2 cellular contexts compared by ENCODE assay signal in the genomic region with DNA sequence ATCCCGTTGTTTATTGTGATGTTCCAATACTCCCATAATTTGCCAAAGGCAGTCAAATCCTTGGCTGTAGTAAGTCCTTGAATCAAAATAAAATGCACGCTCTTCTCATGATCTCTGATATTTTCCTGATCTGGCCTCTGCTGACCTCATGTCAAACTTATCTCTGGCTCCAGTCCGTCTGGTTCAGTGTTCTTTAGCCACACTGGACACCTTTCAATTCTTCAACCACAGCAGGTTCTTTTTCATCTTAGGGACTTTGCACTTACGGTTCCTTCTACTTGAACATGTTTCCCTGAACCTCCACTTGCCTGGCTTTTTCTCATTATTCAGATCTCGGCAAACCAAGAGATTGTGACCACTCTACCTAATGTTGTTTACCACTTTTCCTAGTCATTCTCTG.
TF ChIP-seq lines count a peak whose summit lies in the region.

No MANE protein-coding gene starts in this region.

TF ChIP-seq in liver, 16 proteins besides CTCF, POLR2A, EP300 and RAD21:
- TF ChIP-seq JUND (IDR thresholded peaks at IDR 0.05), result no peak
- TF ChIP-seq FOXA2 (IDR thresholded peaks at IDR 0.05), result no peak
- peak; percentile 31 to 37 for TF ChIP-seq HNF4A (conservative IDR thresholded peaks at IDR 0.05)
- no peak for TF ChIP-seq ATF3 (IDR thresholded peaks at IDR 0.05)
- TF ChIP-seq TAF1 (conservative IDR thresholded peaks at IDR 0.05), result no peak
- TF ChIP-seq FOXA1 (IDR thresholded peaks at IDR 0.05), result no peak
- no peak for TF ChIP-seq NR2F2 (IDR thresholded peaks at IDR 0.05)
- TF ChIP-seq EGR1 (IDR thresholded peaks at IDR 0.05; ENCODE audit: low read depth in 2 of 2), result no peak
- TF ChIP-seq RXRA (IDR thresholded peaks at IDR 0.05), result peak; percentile 45 to 54
- TF ChIP-seq, protein P1, sequence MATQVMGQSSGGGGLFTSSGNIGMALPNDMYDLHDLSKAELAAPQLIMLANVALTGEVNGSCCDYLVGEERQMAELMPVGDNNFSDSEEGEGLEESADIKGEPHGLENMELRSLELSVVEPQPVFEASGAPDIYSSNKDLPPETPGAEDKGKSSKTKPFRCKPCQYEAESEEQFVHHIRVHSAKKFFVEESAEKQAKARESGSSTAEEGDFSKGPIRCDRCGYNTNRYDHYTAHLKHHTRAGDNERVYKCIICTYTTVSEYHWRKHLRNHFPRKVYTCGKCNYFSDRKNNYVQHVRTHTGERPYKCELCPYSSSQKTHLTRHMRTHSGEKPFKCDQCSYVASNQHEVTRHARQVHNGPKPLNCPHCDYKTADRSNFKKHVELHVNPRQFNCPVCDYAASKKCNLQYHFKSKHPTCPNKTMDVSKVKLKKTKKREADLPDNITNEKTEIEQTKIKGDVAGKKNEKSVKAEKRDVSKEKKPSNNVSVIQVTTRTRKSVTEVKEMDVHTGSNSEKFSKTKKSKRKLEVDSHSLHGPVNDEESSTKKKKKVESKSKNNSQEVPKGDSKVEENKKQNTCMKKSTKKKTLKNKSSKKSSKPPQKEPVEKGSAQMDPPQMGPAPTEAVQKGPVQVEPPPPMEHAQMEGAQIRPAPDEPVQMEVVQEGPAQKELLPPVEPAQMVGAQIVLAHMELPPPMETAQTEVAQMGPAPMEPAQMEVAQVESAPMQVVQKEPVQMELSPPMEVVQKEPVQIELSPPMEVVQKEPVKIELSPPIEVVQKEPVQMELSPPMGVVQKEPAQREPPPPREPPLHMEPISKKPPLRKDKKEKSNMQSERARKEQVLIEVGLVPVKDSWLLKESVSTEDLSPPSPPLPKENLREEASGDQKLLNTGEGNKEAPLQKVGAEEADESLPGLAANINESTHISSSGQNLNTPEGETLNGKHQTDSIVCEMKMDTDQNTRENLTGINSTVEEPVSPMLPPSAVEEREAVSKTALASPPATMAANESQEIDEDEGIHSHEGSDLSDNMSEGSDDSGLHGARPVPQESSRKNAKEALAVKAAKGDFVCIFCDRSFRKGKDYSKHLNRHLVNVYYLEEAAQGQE (IDR thresholded peaks at IDR 0.05), result no peak
- no peak for TF ChIP-seq ZBTB33 (IDR thresholded peaks at IDR 0.05)

TF ChIP-seq in HepG2, 621 proteins besides CTCF, POLR2A, EP300 and RAD21:
- TF ChIP-seq ZBTB7A (CRISPR knock-in tag; IDR thresholded peaks at IDR 0.05) (no peak), FLYWCH1 (CRISPR knock-in tag; IDR thresholded peaks at IDR 0.05) (no peak), HNRNPUL1 (IDR thresholded peaks at IDR 0.05; ENCODE audit: low read depth, low read length) (no peak), MAFF (IDR thresholded peaks at IDR 0.05; ENCODE audit: low read depth, low read length) (no peak), RARA (CRISPR knock-in tag; IDR thresholded peaks at IDR 0.05) (no peak), BORCS8-MEF2B (CRISPR knock-in tag; IDR thresholded peaks at IDR 0.05) (no peak), ZNF720 (CRISPR knock-in tag; IDR thresholded peaks at IDR 0.05) (no peak), ADNP (CRISPR knock-in tag; IDR thresholded peaks at IDR 0.05) (no peak), KAT8 (CRISPR knock-in tag; IDR thresholded peaks at IDR 0.05) (no peak), ETV6 (CRISPR knock-in tag; conservative IDR thresholded peaks at IDR 0.05) (no peak), PRDM4 (CRISPR knock-in tag; IDR thresholded peaks at IDR 0.05; ENCODE audit: borderline replicate concordance) (no peak), ZNF816 (CRISPR knock-in tag; IDR thresholded peaks at IDR 0.05; ENCODE audit: borderline replicate concordance) (no peak), HBP1 (CRISPR knock-in tag; IDR thresholded peaks at IDR 0.05; ENCODE audit: low read depth) (no peak), SIN3B (IDR thresholded peaks at IDR 0.05; ENCODE audit: low read length) (no peak)
- TF ChIP-seq, protein P2, sequence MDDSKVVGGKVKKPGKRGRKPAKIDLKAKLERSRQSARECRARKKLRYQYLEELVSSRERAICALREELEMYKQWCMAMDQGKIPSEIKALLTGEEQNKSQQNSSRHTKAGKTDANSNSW (CRISPR knock-in tag; IDR thresholded peaks at IDR 0.05; ENCODE audit: borderline replicate concordance), result no peak
- TF ChIP-seq, protein P3, sequence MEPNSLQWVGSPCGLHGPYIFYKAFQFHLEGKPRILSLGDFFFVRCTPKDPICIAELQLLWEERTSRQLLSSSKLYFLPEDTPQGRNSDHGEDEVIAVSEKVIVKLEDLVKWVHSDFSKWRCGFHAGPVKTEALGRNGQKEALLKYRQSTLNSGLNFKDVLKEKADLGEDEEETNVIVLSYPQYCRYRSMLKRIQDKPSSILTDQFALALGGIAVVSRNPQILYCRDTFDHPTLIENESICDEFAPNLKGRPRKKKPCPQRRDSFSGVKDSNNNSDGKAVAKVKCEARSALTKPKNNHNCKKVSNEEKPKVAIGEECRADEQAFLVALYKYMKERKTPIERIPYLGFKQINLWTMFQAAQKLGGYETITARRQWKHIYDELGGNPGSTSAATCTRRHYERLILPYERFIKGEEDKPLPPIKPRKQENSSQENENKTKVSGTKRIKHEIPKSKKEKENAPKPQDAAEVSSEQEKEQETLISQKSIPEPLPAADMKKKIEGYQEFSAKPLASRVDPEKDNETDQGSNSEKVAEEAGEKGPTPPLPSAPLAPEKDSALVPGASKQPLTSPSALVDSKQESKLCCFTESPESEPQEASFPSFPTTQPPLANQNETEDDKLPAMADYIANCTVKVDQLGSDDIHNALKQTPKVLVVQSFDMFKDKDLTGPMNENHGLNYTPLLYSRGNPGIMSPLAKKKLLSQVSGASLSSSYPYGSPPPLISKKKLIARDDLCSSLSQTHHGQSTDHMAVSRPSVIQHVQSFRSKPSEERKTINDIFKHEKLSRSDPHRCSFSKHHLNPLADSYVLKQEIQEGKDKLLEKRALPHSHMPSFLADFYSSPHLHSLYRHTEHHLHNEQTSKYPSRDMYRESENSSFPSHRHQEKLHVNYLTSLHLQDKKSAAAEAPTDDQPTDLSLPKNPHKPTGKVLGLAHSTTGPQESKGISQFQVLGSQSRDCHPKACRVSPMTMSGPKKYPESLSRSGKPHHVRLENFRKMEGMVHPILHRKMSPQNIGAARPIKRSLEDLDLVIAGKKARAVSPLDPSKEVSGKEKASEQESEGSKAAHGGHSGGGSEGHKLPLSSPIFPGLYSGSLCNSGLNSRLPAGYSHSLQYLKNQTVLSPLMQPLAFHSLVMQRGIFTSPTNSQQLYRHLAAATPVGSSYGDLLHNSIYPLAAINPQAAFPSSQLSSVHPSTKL (CRISPR knock-in tag; IDR thresholded peaks at IDR 0.05), result no peak
- TF ChIP-seq, protein P4, sequence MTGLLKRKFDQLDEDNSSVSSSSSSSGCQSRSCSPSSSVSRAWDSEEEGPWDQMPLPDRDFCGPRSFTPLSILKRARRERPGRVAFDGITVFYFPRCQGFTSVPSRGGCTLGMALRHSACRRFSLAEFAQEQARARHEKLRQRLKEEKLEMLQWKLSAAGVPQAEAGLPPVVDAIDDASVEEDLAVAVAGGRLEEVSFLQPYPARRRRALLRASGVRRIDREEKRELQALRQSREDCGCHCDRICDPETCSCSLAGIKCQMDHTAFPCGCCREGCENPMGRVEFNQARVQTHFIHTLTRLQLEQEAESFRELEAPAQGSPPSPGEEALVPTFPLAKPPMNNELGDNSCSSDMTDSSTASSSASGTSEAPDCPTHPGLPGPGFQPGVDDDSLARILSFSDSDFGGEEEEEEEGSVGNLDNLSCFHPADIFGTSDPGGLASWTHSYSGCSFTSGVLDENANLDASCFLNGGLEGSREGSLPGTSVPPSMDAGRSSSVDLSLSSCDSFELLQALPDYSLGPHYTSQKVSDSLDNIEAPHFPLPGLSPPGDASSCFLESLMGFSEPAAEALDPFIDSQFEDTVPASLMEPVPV (CRISPR knock-in tag; IDR thresholded peaks at IDR 0.05), result no peak
- TF ChIP-seq, protein P5, sequence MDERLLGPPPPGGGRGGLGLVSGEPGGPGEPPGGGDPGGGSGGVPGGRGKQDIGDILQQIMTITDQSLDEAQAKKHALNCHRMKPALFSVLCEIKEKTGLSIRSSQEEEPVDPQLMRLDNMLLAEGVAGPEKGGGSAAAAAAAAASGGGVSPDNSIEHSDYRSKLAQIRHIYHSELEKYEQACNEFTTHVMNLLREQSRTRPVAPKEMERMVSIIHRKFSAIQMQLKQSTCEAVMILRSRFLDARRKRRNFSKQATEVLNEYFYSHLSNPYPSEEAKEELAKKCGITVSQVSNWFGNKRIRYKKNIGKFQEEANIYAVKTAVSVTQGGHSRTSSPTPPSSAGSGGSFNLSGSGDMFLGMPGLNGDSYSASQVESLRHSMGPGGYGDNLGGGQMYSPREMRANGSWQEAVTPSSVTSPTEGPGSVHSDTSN (CRISPR knock-in tag; IDR thresholded peaks at IDR 0.05), result no peak
